Comparison of ENCODE assay signal across 8 cellular contexts in genomic region chr9:503881-504852, GRCh38. TPM values are rescaled to one million over a fixed set of nuclear protein-coding genes. Genes with fewer than 3 reads are reported as not detected.
DNase-seq lines count a peak whose midpoint lies in the region; ATAC-seq and TF ChIP-seq lines count a peak whose summit lies in the region.

Gene KANK1 (plus strand): TSS chr9:504695.

- ATAC-seq in GM18508 (IDR thresholded peaks at IDR 0.05; ENCODE audit: insufficient read depth, unreplicated experiment) (peak; percentile 47), HG03039 (IDR thresholded peaks at IDR 0.05; ENCODE audit: unreplicated experiment) (peak; percentile 83)

- H3K36me3 ChIP-seq in ACC112 (ENCODE audit: insufficient read depth, low read length) = no peaks in the 10 kb centered on the region
- no peaks in the 10 kb centered on the region for H3K36me3 ChIP-seq in liver (ENCODE audit: control insufficient read depth in 4 of 4, insufficient read depth in 3 of 4, low read depth in 1 of 4, low read length in 3 of 4)

- no peaks in the 10 kb centered on the region for H3K4me1 ChIP-seq in ACC112 (ENCODE audit: control insufficient read depth, insufficient read depth, low read length, unreplicated experiment)
- peaks cover 6 to 14% (median 8%) of the 10 kb centered on the region in 4 donors for H3K4me1 ChIP-seq in liver (ENCODE audit: control insufficient read depth in 4 of 4, insufficient read depth in 4 of 4, low read length in 3 of 4)

- peaks cover 38% of the 10 kb centered on the region for H3K27me3 ChIP-seq in ACC112 (ENCODE audit: insufficient read depth, low read length)
- peaks cover 3 to 20% (median 8%) of the 10 kb centered on the region in 4 donors for H3K27me3 ChIP-seq in liver (ENCODE audit: control insufficient read depth in 4 of 4, insufficient read depth in 4 of 4, low read length in 3 of 4)

- under 1% methylated on average over 119 of the region's 119 CpGs for WGBS in liver

- H2AFZ ChIP-seq in ACC112 (ENCODE audit: low read length, unreplicated experiment) = peak within 1 kb of the TSS; percentile 70

- TF ChIP-seq CTCF in liver (IDR thresholded peaks at IDR 0.05; ENCODE audit: low read depth, low read length, missing input control) = no peak

- DNase-seq in NCI-H2227 treated with DMSO at 0.1 percent for 48 hours (lab: John Stamatoyannopoulos, UW) (peak; percentile 30), dermis microvascular lymphatic vessel endothelial cell (ENCODE audit: low read depth in 2 of 2) (peak; percentile 27 to 62)
- DNase-seq in activated CD4-positive, alpha-beta T cell treated with anti-CD3 and anti-CD28 coated beads, Interleukin-2, amount 50 U/mL, for 4 hours = peak; percentile 64 to 71
- peak; percentile 73 for DNase-seq in stimulated activated CD4-positive, alpha-beta T cell treated with anti-CD3 and anti-CD28 coated beads, Interleukin-4, amount 100 ng/mL, for 1 hour

- no peaks in the 10 kb centered on the region for H3K79me2 ChIP-seq in ACC112 (ENCODE audit: control insufficient read depth, insufficient read depth, low read length, unreplicated experiment)

- H3K4me3 ChIP-seq in ACC112 (ENCODE audit: low read depth, low read length) (peak within 1 kb of the TSS; percentile 73), liver (ENCODE audit: low read depth in 1 of 3, low read length in 3 of 3) (peak within 1 kb of the TSS; percentile 22 to 77 (median 24))

- TF ChIP-seq RAD21 in liver (IDR thresholded peaks at IDR 0.05) = no peak

- H3K9me3 ChIP-seq in liver (ENCODE audit: control insufficient read depth in 4 of 4, low read length in 3 of 4) = no peaks in the 10 kb centered on the region

- H3K9ac ChIP-seq in liver (ENCODE audit: low read depth in 1 of 2, low read length in 2 of 2) = no peak within 1 kb of the TSS

- H3K27ac ChIP-seq in ACC112 (ENCODE audit: low read depth, low read length) (no peak within 1 kb of the TSS), liver (ENCODE audit: low read depth in 1 of 2, low read length in 2 of 2) (peak within 1 kb of the TSS; percentile 20 to 21)

TF ChIP-seq in liver, 16 proteins besides CTCF, POLR2A, EP300 and RAD21:
- TF ChIP-seq FOXA2 (IDR thresholded peaks at IDR 0.05) (no peak), SP1 (IDR thresholded peaks at IDR 0.05) (no peak), TAF1 (conservative IDR thresholded peaks at IDR 0.05) (no peak), ATF3 (IDR thresholded peaks at IDR 0.05) (no peak), JUND (IDR thresholded peaks at IDR 0.05) (no peak), FOXA1 (IDR thresholded peaks at IDR 0.05) (no peak), HNF4G (IDR thresholded peaks at IDR 0.05) (no peak), YY1 (IDR thresholded peaks at IDR 0.05) (no peak), GABPA (IDR thresholded peaks at IDR 0.05 in 1 of 2, conservative IDR thresholded peaks at IDR 0.05 in 1 of 2) (no peak), NR2F2 (IDR thresholded peaks at IDR 0.05) (no peak), HNF4A (conservative IDR thresholded peaks at IDR 0.05) (no peak), RXRA (IDR thresholded peaks at IDR 0.05) (no peak)
- TF ChIP-seq, protein P1, sequence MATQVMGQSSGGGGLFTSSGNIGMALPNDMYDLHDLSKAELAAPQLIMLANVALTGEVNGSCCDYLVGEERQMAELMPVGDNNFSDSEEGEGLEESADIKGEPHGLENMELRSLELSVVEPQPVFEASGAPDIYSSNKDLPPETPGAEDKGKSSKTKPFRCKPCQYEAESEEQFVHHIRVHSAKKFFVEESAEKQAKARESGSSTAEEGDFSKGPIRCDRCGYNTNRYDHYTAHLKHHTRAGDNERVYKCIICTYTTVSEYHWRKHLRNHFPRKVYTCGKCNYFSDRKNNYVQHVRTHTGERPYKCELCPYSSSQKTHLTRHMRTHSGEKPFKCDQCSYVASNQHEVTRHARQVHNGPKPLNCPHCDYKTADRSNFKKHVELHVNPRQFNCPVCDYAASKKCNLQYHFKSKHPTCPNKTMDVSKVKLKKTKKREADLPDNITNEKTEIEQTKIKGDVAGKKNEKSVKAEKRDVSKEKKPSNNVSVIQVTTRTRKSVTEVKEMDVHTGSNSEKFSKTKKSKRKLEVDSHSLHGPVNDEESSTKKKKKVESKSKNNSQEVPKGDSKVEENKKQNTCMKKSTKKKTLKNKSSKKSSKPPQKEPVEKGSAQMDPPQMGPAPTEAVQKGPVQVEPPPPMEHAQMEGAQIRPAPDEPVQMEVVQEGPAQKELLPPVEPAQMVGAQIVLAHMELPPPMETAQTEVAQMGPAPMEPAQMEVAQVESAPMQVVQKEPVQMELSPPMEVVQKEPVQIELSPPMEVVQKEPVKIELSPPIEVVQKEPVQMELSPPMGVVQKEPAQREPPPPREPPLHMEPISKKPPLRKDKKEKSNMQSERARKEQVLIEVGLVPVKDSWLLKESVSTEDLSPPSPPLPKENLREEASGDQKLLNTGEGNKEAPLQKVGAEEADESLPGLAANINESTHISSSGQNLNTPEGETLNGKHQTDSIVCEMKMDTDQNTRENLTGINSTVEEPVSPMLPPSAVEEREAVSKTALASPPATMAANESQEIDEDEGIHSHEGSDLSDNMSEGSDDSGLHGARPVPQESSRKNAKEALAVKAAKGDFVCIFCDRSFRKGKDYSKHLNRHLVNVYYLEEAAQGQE (IDR thresholded peaks at IDR 0.05) = no peak
- TF ChIP-seq, protein P2, sequence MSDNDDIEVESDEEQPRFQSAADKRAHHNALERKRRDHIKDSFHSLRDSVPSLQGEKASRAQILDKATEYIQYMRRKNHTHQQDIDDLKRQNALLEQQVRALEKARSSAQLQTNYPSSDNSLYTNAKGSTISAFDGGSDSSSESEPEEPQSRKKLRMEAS (IDR thresholded peaks at IDR 0.05) = no peak
- TF ChIP-seq, protein P3, sequence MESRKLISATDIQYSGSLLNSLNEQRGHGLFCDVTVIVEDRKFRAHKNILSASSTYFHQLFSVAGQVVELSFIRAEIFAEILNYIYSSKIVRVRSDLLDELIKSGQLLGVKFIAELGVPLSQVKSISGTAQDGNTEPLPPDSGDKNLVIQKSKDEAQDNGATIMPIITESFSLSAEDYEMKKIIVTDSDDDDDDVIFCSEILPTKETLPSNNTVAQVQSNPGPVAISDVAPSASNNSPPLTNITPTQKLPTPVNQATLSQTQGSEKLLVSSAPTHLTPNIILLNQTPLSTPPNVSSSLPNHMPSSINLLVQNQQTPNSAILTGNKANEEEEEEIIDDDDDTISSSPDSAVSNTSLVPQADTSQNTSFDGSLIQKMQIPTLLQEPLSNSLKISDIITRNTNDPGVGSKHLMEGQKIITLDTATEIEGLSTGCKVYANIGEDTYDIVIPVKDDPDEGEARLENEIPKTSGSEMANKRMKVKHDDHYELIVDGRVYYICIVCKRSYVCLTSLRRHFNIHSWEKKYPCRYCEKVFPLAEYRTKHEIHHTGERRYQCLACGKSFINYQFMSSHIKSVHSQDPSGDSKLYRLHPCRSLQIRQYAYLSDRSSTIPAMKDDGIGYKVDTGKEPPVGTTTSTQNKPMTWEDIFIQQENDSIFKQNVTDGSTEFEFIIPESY (IDR thresholded peaks at IDR 0.05) = no peak

RNA-seq across cellular contexts. Expression of gene KANK1, which starts in this region (rescaled TPM):
- 25.0 and 36.2 TPM in 2 replicates for total RNA-seq in dermis microvascular lymphatic vessel endothelial cell
- 100 to 1,000 TPM in 1 of 2 donors, 10 to 100 TPM in 1; 39.1 to 110 TPM for total RNA-seq in liver
- polyA plus RNA-seq in liver = 10 to 100 TPM; 36.3 to 46.0 TPM
